Comparison of ENCODE assay signal across 15 cellular contexts in genomic region chr14:105411985-105412767, GRCh38. TPM values are rescaled to one million over a fixed set of nuclear protein-coding genes. Genes with fewer than 3 reads are reported as not detected.
DNase-seq lines count a peak whose midpoint lies in the region; ATAC-seq and TF ChIP-seq lines count a peak whose summit lies in the region.
"Had no signal": no experiment of that assay in that cellular context is flagged by ENCODE, and none has a peak within 500 bp of the region (broad histone marks: within the 10 kb centered on the region; RNA-seq: fewer than 3 reads in every experiment).

No MANE protein-coding gene starts in this region.

- H3K36me3 ChIP-seq in PC-3 (ENCODE audit: low read depth, low read length) (no peaks in the 10 kb centered on the region), smooth muscle cell (ENCODE audit: low read depth) (no peaks in the 10 kb centered on the region), stomach (no peaks in the 10 kb centered on the region)
- H3K36me3 ChIP-seq: ovary had no signal

- intact Hi-C loops in PC-3 (cut with micrococcal nuclease) = no loop called here
- intact Hi-C loops in stomach (cut with DNase I; ENCODE audit: low total_unique reads) = no loop called here

- no TSS peak for BruUV-seq in PC-3 (replicated peaks; lab: Mats Ljungman, UMichigan)

- POLR2A ChIA-PET in PC-3 (lab: Charles Lee; ENCODE audit: unreplicated experiment) = no interaction called here

- H3K4me2 ChIP-seq in PC-3 (ENCODE audit: low read length) = 0 out of 2 replicates have a peak overlapping the region, but pooled peaks have one; percentile 77
- peak overlapping the region; percentile 85 for H3K4me2 ChIP-seq in smooth muscle cell

- no peaks in the 10 kb centered on the region for H3K27me3 ChIP-seq in PC-3 (ENCODE audit: low read length)
- peaks cover 14% of the 10 kb centered on the region for H3K27me3 ChIP-seq in smooth muscle cell (ENCODE audit: low read depth)
- peaks cover 0 to 52% (median 17%) of the 10 kb centered on the region in 3 donors for H3K27me3 ChIP-seq in stomach
- H3K27me3 ChIP-seq: ovary had no signal

- H3F3A ChIP-seq in PC-3 (ENCODE audit: low read length, unreplicated experiment) (no peaks in the 10 kb centered on the region), smooth muscle cell (ENCODE audit: low read depth) (peaks cover 7% of the 10 kb centered on the region)

- 85% methylated on average over 15 of the region's 17 CpGs for WGBS in smooth muscle cell (ENCODE audit: low lambda C conversion rate)
- 73 to 77% (median 74%) methylated on average over 12 to 17 of the region's 17 CpGs for WGBS in stomach, 5 donors

- H3K4me1 Mint-ChIP-seq in activated T-cell treated with anti-CD3 and anti-CD28 coated beads, Interleukin-2, amount 50 U/mL, for 72 hours (ENCODE audit: low read depth) = peaks cover 4% of the 10 kb centered on the region

- no peaks in the 10 kb centered on the region for H4K20me1 ChIP-seq in PC-3 (ENCODE audit: low read length)
- H4K20me1 ChIP-seq in smooth muscle cell (ENCODE audit: low read depth) = no peaks in the 10 kb centered on the region

- TF ChIP-seq EP300 in stomach (IDR thresholded peaks at IDR 0.05) = no peak

- H3K27ac ChIP-seq in PC-3 (ENCODE audit: low read length) (no peak overlapping the region), smooth muscle cell (ENCODE audit: low read depth) (no peak overlapping the region), stomach (no peak overlapping the region)
- H3K27ac ChIP-seq: ovary had no signal

- ATAC-seq in activated T-cell treated with anti-CD3 and anti-CD28 coated beads, Interleukin-2, amount 50 U/mL, for 72 hours (replicated peaks in 1 of 2) = no peak
- ATAC-seq in PC-3 = no peak

- no peak overlapping the region for H3K27ac Mint-ChIP-seq in activated T-cell treated with anti-CD3 and anti-CD28 coated beads, Interleukin-2, amount 50 U/mL, for 72 hours
- H3K27ac Mint-ChIP-seq: activated naive CD4-positive, alpha-beta T cell treated with anti-CD3 and anti-CD28 coated beads, Interleukin-2, amount 10 ng/mL, durations not matched to agents 7 days and 5 days; T-cell had no signal

- H3K27me3 Mint-ChIP-seq in activated T-cell treated with anti-CD3 and anti-CD28 coated beads, Interleukin-2, amount 50 U/mL, for 72 hours (ENCODE audit: low read depth) = peaks cover 19% of the 10 kb centered on the region

- no peaks in the 10 kb centered on the region for H3K36me3 Mint-ChIP-seq in activated T-cell treated with anti-CD3 and anti-CD28 coated beads, Interleukin-2, amount 50 U/mL, for 72 hours (ENCODE audit: insufficient read depth in 2 of 2)
- H3K36me3 Mint-ChIP-seq: activated naive CD4-positive, alpha-beta T cell treated with anti-CD3 and anti-CD28 coated beads, Interleukin-2, amount 10 ng/mL, durations not matched to agents 7 days and 5 days; T-cell had no signal

- no peak for TF ChIP-seq POLR2A in stomach (IDR thresholded peaks at IDR 0.05)

- H3K9ac ChIP-seq in PC-3 (ENCODE audit: low read length) (no peak overlapping the region), smooth muscle cell (ENCODE audit: low read depth) (no peak overlapping the region)

- H3K4me3 ChIP-seq in PC-3 (ENCODE audit: low read length) (no peak overlapping the region), smooth muscle cell (no peak overlapping the region), stomach (peak overlapping the region in 2 of 4 donors; percentile 35 to 47)
- H3K4me3 ChIP-seq: ovary had no signal

- no peak for DNase-seq in activated T-cell treated with anti-CD3 and anti-CD28 coated beads, Interleukin-2, amount 50 U/mL, for 72 hours
- no peak for DNase-seq in activated T-cell treated with anti-CD3 and anti-CD28 coated beads for 4 hours
- no peak for DNase-seq in PC-3
- peak; percentile 23 for DNase-seq in iPS-NIHi11 (ENCODE audit: low spot score)
- DNase-seq in smooth muscle cell (lab: John Stamatoyannopoulos, UW; ENCODE audit: unreplicated experiment) = no peak
- no peak for DNase-seq in NCI-H1694 treated with DMSO at 0.1 percent for 48 hours (lab: John Stamatoyannopoulos, UW)
- no peak for DNase-seq in H4 (ENCODE audit: low spot score)
- no peak for DNase-seq in stomach
- DNase-seq: activated CD8-positive, alpha-beta memory T cell treated with anti-CD3 and anti-CD28 coated beads, Interleukin-2, amount 50 U/mL, for 48 hours; NCI-H187; NCI-H446; OCI-M1 had no signal

- no peaks in the 10 kb centered on the region for H3K9me3 Mint-ChIP-seq in activated T-cell treated with anti-CD3 and anti-CD28 coated beads, Interleukin-2, amount 50 U/mL, for 72 hours
- H3K9me3 Mint-ChIP-seq: activated naive CD4-positive, alpha-beta T cell treated with anti-CD3 and anti-CD28 coated beads, Interleukin-2, amount 10 ng/mL, durations not matched to agents 7 days and 5 days; T-cell had no signal

- H3K9me3 ChIP-seq in PC-3 (ENCODE audit: low read length) (no peaks in the 10 kb centered on the region), smooth muscle cell (replicated peaks; ENCODE audit: low read depth) (no peaks in the 10 kb centered on the region), stomach (no peaks in the 10 kb centered on the region)
- H3K9me3 ChIP-seq: ovary had no signal

- H3K4me3 Mint-ChIP-seq in activated T-cell treated with anti-CD3 and anti-CD28 coated beads, Interleukin-2, amount 50 U/mL, for 72 hours = peak overlapping the region; percentile 53 to 66
- H3K4me3 Mint-ChIP-seq: activated naive CD4-positive, alpha-beta T cell treated with anti-CD3 and anti-CD28 coated beads, Interleukin-2, amount 10 ng/mL, durations not matched to agents 7 days and 5 days had no signal

- TF ChIP-seq CTCF in PC-3 (conservative IDR thresholded peaks at IDR 0.05; ENCODE audit: low read depth, low read length) = no peak
- TF ChIP-seq CTCF in smooth muscle cell (IDR thresholded peaks at IDR 0.05; ENCODE audit: borderline replicate concordance, insufficient read depth, poor library complexity, severe bottlenecking) = no peak
- no peak for TF ChIP-seq CTCF in stomach (IDR thresholded peaks at IDR 0.05)

- no peaks in the 10 kb centered on the region for H3K9me2 ChIP-seq in PC-3 (replicated peaks; ENCODE audit: low read length)

- H3K79me2 ChIP-seq in PC-3 (ENCODE audit: low read length) (no peaks in the 10 kb centered on the region), smooth muscle cell (ENCODE audit: low read depth) (no peaks in the 10 kb centered on the region)

- H3K4me1 ChIP-seq in PC-3 (ENCODE audit: insufficient read depth, low read length) = peaks cover 10% of the 10 kb centered on the region; the same call in 1 of the 2 replicates
- H3K4me1 ChIP-seq in smooth muscle cell (ENCODE audit: low read depth) = peaks cover 10% of the 10 kb centered on the region
- H3K4me1 ChIP-seq in stomach = peaks cover 16 to 33% (median 31%) of the 10 kb centered on the region in 4 donors

- H2AFZ ChIP-seq in PC-3 (ENCODE audit: low read length) (no peak overlapping the region), smooth muscle cell (ENCODE audit: low read depth) (no peak overlapping the region)

- CTCF ChIA-PET in PC-3 (lab: Charles Lee) = no interaction called here

RNA-seq across cellular contexts. Expression of gene MTA1, which starts 7.5 kb away (rescaled TPM):
- 100 to 1,000 TPM; 125 to 140 TPM for total RNA-seq in activated T-cell treated with anti-CD3 and anti-CD28 coated beads, Interleukin-2, amount 50 U/mL, for 72 hours
- total RNA-seq in PC-3 (2014; rRNA removed) = 82.3 and 102 TPM in 2 replicates
- total RNA-seq in smooth muscle cell = 25.5 and 41.3 TPM in 2 replicates
- 48.7 and 60.4 TPM in 2 replicates for polyA plus RNA-seq in smooth muscle cell
- total RNA-seq in H4 (2014; rRNA removed; shearing (Covaris generic)) = 17.2 and 24.0 TPM in 2 replicates
- total RNA-seq in stomach = 100 to 1,000 TPM in 2 of 5 donors, 10 to 100 TPM in 3; 49.8 to 183 (median 85.5) TPM
- polyA plus RNA-seq in stomach = 10 to 100 TPM; 24.9 to 57.1 (median 40.3) TPM

RNA-seq across cellular contexts. Expression of gene TEX22, which starts 13.8 kb away (rescaled TPM):
- 1 to 10 TPM; 1.8 to 3.3 TPM for total RNA-seq in activated T-cell treated with anti-CD3 and anti-CD28 coated beads, Interleukin-2, amount 50 U/mL, for 72 hours
- total RNA-seq in PC-3 (2014; rRNA removed) (0.29 and 0.40 TPM in 2 replicates), smooth muscle cell (0.09 and 1.7 TPM in 2 replicates), stomach (under 1 TPM in 1 of 5 donors, not detected in 4; 0.18 TPM)
- polyA plus RNA-seq in smooth muscle cell (0.50 and 0.93 TPM in 2 replicates), stomach (under 1 TPM in 1 of 3 donors, not detected in 2; 0.35 TPM)
- total RNA-seq in H4 (2014; rRNA removed; shearing (Covaris generic)) = 0.04 TPM in 1 of 2 replicates, not detected in the other
